In the genomic region with DNA sequence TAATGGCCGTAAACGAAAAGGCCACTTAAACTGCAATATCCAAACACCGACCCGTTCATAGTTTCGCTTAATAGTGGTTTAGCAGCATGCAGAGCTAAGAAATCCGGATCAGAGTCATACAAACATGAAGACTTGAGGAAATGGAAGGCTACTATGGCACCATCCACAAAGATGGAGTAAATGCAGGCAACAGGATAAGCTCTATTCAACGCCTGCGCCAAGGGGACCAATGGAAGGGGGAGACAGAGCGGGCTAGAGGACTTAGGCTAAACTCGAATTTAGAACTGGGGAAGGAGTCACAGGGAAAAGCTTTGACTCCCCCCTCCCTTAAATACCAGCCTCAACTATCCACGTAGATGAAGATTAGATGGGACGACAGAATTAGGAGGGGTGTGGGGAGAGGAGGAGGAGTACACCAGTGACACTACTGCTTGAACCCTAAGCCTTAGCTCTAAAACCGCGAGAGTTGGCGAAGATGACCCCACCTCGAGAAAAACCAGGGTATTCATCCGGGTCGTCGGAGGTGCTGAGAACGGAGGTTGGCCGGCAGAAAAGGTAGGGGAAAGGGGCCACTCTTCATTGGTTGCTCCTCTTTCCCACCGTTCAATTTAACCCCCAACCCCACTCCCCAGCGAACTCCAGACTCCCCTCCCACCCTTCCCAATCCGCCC, we compare ENCODE assay signal across 1 cellular context.
TF ChIP-seq lines count a peak whose summit lies in the region.

No MANE protein-coding gene starts in this region.

TF ChIP-seq in IMR-90, 13 proteins besides CTCF, POLR2A, EP300 and RAD21:
- TF ChIP-seq BHLHE40 (IDR thresholded peaks at IDR 0.05; ENCODE audit: low read depth, low read length) (no peak), MAZ (IDR thresholded peaks at IDR 0.05; ENCODE audit: borderline replicate concordance, low read depth, low read length) (no peak), FOS (IDR thresholded peaks at IDR 0.05; ENCODE audit: low read depth, low read length) (no peak), RFX5 (IDR thresholded peaks at IDR 0.05; ENCODE audit: low read depth, low read length) (no peak), SMC3 (IDR thresholded peaks at IDR 0.05; ENCODE audit: low read depth, low read length) (no peak), MAFK (IDR thresholded peaks at IDR 0.05; ENCODE audit: low read depth, low read length) (no peak), MXI1 (IDR thresholded peaks at IDR 0.05; ENCODE audit: borderline replicate concordance, low read depth, low read length) (no peak), NFE2L2 (IDR thresholded peaks at IDR 0.05; ENCODE audit: low read depth, low read length) (no peak), CHD1 (IDR thresholded peaks at IDR 0.05; ENCODE audit: low read depth, low read length) (no peak), CEBPB (IDR thresholded peaks at IDR 0.05; ENCODE audit: low read depth, low read length) (no peak), RCOR1 (IDR thresholded peaks at IDR 0.05; ENCODE audit: insufficient replicate concordance, low read length) (no peak)
- TF ChIP-seq, protein P1, sequence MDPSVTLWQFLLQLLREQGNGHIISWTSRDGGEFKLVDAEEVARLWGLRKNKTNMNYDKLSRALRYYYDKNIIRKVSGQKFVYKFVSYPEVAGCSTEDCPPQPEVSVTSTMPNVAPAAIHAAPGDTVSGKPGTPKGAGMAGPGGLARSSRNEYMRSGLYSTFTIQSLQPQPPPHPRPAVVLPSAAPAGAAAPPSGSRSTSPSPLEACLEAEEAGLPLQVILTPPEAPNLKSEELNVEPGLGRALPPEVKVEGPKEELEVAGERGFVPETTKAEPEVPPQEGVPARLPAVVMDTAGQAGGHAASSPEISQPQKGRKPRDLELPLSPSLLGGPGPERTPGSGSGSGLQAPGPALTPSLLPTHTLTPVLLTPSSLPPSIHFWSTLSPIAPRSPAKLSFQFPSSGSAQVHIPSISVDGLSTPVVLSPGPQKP (IDR thresholded peaks at IDR 0.05; ENCODE audit: borderline replicate concordance, low read depth, low read length) = no peak
- TF ChIP-seq, protein P2, sequence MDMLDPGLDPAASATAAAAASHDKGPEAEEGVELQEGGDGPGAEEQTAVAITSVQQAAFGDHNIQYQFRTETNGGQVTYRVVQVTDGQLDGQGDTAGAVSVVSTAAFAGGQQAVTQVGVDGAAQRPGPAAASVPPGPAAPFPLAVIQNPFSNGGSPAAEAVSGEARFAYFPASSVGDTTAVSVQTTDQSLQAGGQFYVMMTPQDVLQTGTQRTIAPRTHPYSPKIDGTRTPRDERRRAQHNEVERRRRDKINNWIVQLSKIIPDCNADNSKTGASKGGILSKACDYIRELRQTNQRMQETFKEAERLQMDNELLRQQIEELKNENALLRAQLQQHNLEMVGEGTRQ (IDR thresholded peaks at IDR 0.05; ENCODE audit: low read depth, low read length) = no peak
